In the genomic region with DNA sequence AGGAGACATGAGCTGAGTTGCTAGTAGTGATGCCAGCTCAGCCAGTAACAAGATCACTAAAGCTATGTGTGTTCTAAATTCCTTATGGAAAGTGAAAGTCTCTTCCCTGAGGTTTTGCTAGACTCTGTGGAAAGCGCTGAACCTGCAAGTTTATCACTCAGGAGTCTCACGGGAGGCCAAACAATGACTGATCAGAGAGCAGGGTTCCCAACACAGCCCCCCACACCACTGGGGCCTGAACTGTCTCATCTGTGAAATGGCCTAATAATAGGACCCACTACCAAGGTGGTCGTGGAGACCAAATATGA, we compare ENCODE assay signal across 12 cellular contexts. TPM values are rescaled to one million over a fixed set of nuclear protein-coding genes. Genes with fewer than 3 reads are reported as not detected.
DNase-seq lines count a peak whose midpoint lies in the region; ATAC-seq, FAIRE-seq and TF ChIP-seq lines count a peak whose summit lies in the region.
"Had no signal": no experiment of that assay in that cellular context is flagged by ENCODE, and none has a peak within 500 bp of the region (broad histone marks: within the 10 kb centered on the region; RNA-seq: fewer than 3 reads in every experiment).

No MANE protein-coding gene starts in this region.

- FAIRE-seq in GM12891 (lab: Jason Lieb, UNC), result no peak

- H3K9me3 ChIP-seq in heart left ventricle (no peaks in the 10 kb centered on the region), upper lobe of right lung (no peaks in the 10 kb centered on the region)

- H3K36me3 ChIP-seq in heart left ventricle (no peaks in the 10 kb centered on the region), upper lobe of right lung (no peaks in the 10 kb centered on the region)

- peaks cover 60% of the 10 kb centered on the region in 2 donors for H3K4me1 Mint-ChIP-seq in effector memory CD8-positive, alpha-beta T cell (ENCODE audit: low read depth in 2 of 2)
- peaks cover 64% of the 10 kb centered on the region for H3K4me1 Mint-ChIP-seq in nephron

- intact Hi-C loops in heart left ventricle (cut with DNase I), result loop anchor here in 3 of 10 donors (2.0 to 5.0 kb wide), 2 partner anchors 15 to 41 kb away; no protein-coding TSS in a partner anchor
- intact Hi-C loops in Right ventricle myocardium superior (cut with DNase I), result no loop called here
- intact Hi-C loops in upper lobe of right lung (cut with DNase I), result no loop called here

- H3K27me3 ChIP-seq in heart left ventricle, result no peaks in the 10 kb centered on the region
- H3K27me3 ChIP-seq in upper lobe of right lung, result no peaks in the 10 kb centered on the region

- H3K4me1 ChIP-seq in heart left ventricle, result peaks cover 28 to 99% (median 93%) of the 10 kb centered on the region in 12 donors
- peaks cover 89% of the 10 kb centered on the region for H3K4me1 ChIP-seq in upper lobe of right lung

- no peaks in the 10 kb centered on the region for H3K9me3 Mint-ChIP-seq in effector memory CD8-positive, alpha-beta T cell
- H3K9me3 Mint-ChIP-seq in nephron, result no peaks in the 10 kb centered on the region
- H3K9me3 Mint-ChIP-seq: stimulated activated naive CD8-positive, alpha-beta T cell treated with anti-CD3 and anti-CD28 coated beads, Interleukin-15, amount 100 ng/mL, for 72 hours had no signal

- peak overlapping the region; percentile 84 to 92 for H3K27ac Mint-ChIP-seq in effector memory CD8-positive, alpha-beta T cell
- H3K27ac Mint-ChIP-seq in nephron, result peak overlapping the region in 2 of 3 experiments; percentile 55 to 83

- H3K4me3 ChIP-seq in heart left ventricle (no peak overlapping the region), upper lobe of right lung (no peak overlapping the region)

- peak overlapping the region; percentile 25 to 96 (median 90) for H3K27ac ChIP-seq in heart left ventricle
- peak overlapping the region; percentile 59 for H3K27ac ChIP-seq in upper lobe of right lung

- ATAC-seq in heart left ventricle, result no peak
- no peak for ATAC-seq in Right ventricle myocardium superior (ENCODE audit: poor library complexity)
- no peak for ATAC-seq in effector memory CD8-positive, alpha-beta T cell (replicated peaks)
- ATAC-seq in upper lobe of right lung, result no peak
- no peak for ATAC-seq in HG03135 (IDR thresholded peaks at IDR 0.05; ENCODE audit: unreplicated experiment)

- peaks cover 24% of the 10 kb centered on the region for H3K36me3 Mint-ChIP-seq in effector memory CD8-positive, alpha-beta T cell (ENCODE audit: insufficient read depth)
- no peaks in the 10 kb centered on the region for H3K36me3 Mint-ChIP-seq in nephron (ENCODE audit: low read depth)

- no peak for DNase-seq in heart left ventricle
- DNase-seq in Right ventricle myocardium superior, result no peak
- DNase-seq in effector memory CD8-positive, alpha-beta T cell, result no peak
- no peak for DNase-seq in upper lobe of right lung
- no peak for DNase-seq in NK-92 treated with Interleukin-12 subunit alpha and Interleukin-12 subunit beta, amount 100 ng/mL, for 24 hours (lab: John Stamatoyannopoulos, UW)
- DNase-seq in GM12891 (ENCODE audit: insufficient read length, low spot score), result no peak
- DNase-seq: mammary epithelial cell; NCI-H524 treated with DMSO at 0.1 percent for 48 hours; stimulated activated CD4-positive, alpha-beta T cell treated with anti-CD3 and anti-CD28 coated beads, Interleukin-15, amount 100 ng/mL, for 24 hours; stimulated activated naive CD8-positive, alpha-beta T cell treated with anti-CD3 and anti-CD28 coated beads, Interleukin-15, amount 100 ng/mL, for 72 hours had no signal

- H3K4me3 Mint-ChIP-seq in effector memory CD8-positive, alpha-beta T cell, result no peak overlapping the region
- H3K4me3 Mint-ChIP-seq in nephron, result no peak overlapping the region

- TF ChIP-seq CTCF in heart left ventricle (IDR thresholded peaks at IDR 0.05) (no peak), nephron (IDR thresholded peaks at IDR 0.05; ENCODE audit: unreplicated experiment in 3 of 3) (no peak), upper lobe of right lung (IDR thresholded peaks at IDR 0.05) (no peak)

- no peaks in the 10 kb centered on the region for H3K27me3 Mint-ChIP-seq in effector memory CD8-positive, alpha-beta T cell
- H3K27me3 Mint-ChIP-seq in nephron (ENCODE audit: low read depth), result peaks cover 3% of the 10 kb centered on the region
- H3K27me3 Mint-ChIP-seq: stimulated activated naive CD8-positive, alpha-beta T cell treated with anti-CD3 and anti-CD28 coated beads, Interleukin-15, amount 100 ng/mL, for 72 hours had no signal

- TF ChIP-seq POLR2A in heart left ventricle (IDR thresholded peaks at IDR 0.05) (no peak), GM12891 (IDR thresholded peaks at IDR 0.05; ENCODE audit: low read depth, low read length) (no peak)

- WGBS in heart left ventricle, 4 donors, result 56 to 67% (median 62%) methylated on average over 3 of the region's 3 CpGs

TF ChIP-seq in GM12891, 5 proteins besides CTCF, POLR2A, EP300 and RAD21:
- TF ChIP-seq PAX5 (IDR thresholded peaks at IDR 0.05; ENCODE audit: insufficient read depth, low read length, severe bottlenecking) (no peak), POLR2AphosphoS5 (IDR thresholded peaks at IDR 0.05; ENCODE audit: low read depth, low read length) (no peak), TAF1 (IDR thresholded peaks at IDR 0.05; ENCODE audit: low read depth, low read length) (no peak), SPI1 (IDR thresholded peaks at IDR 0.05; ENCODE audit: low read depth, low read length) (no peak), POU2F2 (IDR thresholded peaks at IDR 0.05; ENCODE audit: low read depth, low read length) (no peak)

RNA-seq across cellular contexts. Expression of gene ACSS1, which starts 19.9 kb away (rescaled TPM):
- total RNA-seq in heart left ventricle (100 to 1,000 TPM in 5 of 9 donors, 10 to 100 TPM in 4; 57.5 to 177 (median 104) TPM), Right ventricle myocardium superior (143 TPM), upper lobe of right lung (37.2 TPM)
- polyA plus RNA-seq in heart left ventricle, result 10 to 100 TPM; 43.5 to 78.9 TPM
- 10.7 TPM for polyA plus RNA-seq in GM12891 (2012; ENCODE audit: low read depth, missing spikeins)

RNA-seq across cellular contexts. Expression of gene VSX1, which starts 43.9 kb away (rescaled TPM):
- total RNA-seq in heart left ventricle, result under 1 TPM in 5 of 9 donors, not detected in 4; 0.22 to 0.96 (median 0.51) TPM
- under 1 TPM in 1 of 2 donors, not detected in 1; 0.19 TPM for polyA plus RNA-seq in heart left ventricle
- total RNA-seq in Right ventricle myocardium superior, result 0.30 TPM
- not detected for total RNA-seq in upper lobe of right lung
- polyA plus RNA-seq in GM12891 (2012; ENCODE audit: low read depth, missing spikeins), result not detected
- total RNA-seq: mammary epithelial cell had no signal
- polyA plus RNA-seq: mammary epithelial cell had no signal

RNA-seq across cellular contexts. Expression of gene APMAP, which starts 45.5 kb away (rescaled TPM):
- total RNA-seq in heart left ventricle, result 10 to 100 TPM; 22.6 to 61.3 (median 31.9) TPM
- 10 to 100 TPM; 16.2 to 58.5 TPM for polyA plus RNA-seq in heart left ventricle
- total RNA-seq in Right ventricle myocardium superior, result 23.2 TPM
- 73.5 TPM for total RNA-seq in upper lobe of right lung
- 18.8 TPM for polyA plus RNA-seq in GM12891 (2012; ENCODE audit: low read depth, missing spikeins)
